ENCODE assay signal across 9 cellular contexts in the genomic region with DNA sequence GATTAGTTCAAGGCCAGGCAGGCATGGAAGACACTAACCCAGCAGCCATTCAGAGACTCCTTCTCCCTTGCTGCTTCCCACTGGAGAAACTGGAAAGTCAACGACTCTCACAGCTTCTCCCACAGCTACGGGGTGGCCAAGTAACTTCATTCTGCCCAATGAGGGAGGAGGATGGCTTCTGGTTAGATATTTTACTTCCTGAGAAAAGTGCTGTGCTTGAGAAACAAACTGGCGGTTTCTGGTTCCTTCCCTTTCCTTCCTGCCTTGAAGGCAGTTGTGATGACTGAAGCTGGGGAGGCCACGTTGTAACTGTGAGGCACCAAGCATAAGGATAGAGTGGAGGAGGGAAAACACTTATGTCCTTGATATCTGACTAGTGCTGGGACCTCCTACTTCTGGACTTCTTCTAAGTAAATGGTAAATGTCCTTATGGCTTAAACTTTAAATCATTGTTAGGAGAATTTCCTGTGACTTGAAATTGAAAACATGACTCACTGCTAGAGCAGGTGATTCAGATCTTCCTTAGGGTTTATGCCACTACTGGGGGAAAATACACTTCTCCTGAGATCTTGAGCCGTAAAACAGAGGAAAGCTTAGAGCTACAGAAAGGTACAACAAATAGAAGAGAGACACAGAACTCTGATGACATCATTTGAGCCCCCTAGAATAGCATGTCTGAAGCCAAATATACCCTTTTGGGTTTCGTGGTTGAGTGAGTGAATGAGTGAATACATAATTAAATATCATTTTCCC. TPM values are rescaled to one million over a fixed set of nuclear protein-coding genes. Genes with fewer than 3 reads are reported as not detected.
A peak's percentile ranks its signal among the peaks of the same experiment; 100 is the strongest.
DNase-seq lines count a peak whose midpoint lies in the region; ATAC-seq, FAIRE-seq and TF ChIP-seq lines count a peak whose summit lies in the region.
"Had no signal": no experiment of that assay in that cellular context is flagged by ENCODE, and none has a peak within 500 bp of the region (broad histone marks: within the 10 kb centered on the region; RNA-seq: fewer than 3 reads in every experiment).

No MANE protein-coding gene starts in this region.

- H3K4me1 Mint-ChIP-seq in activated CD4-positive, alpha-beta T cell treated with anti-CD3 and anti-CD28 coated beads for 36 hours: peaks cover 77% of the 10 kb centered on the region

- DNase-seq in GM19239 (ENCODE audit: insufficient read length, low spot score): no peak
- DNase-seq in activated CD4-positive, alpha-beta T cell treated with anti-CD3 and anti-CD28 coated beads for 36 hours: peak; percentile 69
- DNase-seq in epithelial cell of esophagus (ENCODE audit: low read depth): peak; percentile 65
- peak; percentile 36 for DNase-seq in small intestine

- 65 to 68% (median 68%) methylated on average over 6 of the region's 6 CpGs for WGBS in small intestine, 3 donors

- peak overlapping the region; percentile 93 for H3K27ac Mint-ChIP-seq in activated CD4-positive, alpha-beta T cell treated with anti-CD3 and anti-CD28 coated beads for 36 hours

- ATAC-seq in HG03460 (IDR thresholded peaks at IDR 0.05; ENCODE audit: unreplicated experiment): peak; percentile 38
- peak; percentile 58 for ATAC-seq in activated CD4-positive, alpha-beta T cell treated with anti-CD3 and anti-CD28 coated beads for 36 hours
- no peak for ATAC-seq in GM18519 (IDR thresholded peaks at IDR 0.05; ENCODE audit: low FRiP score, unreplicated experiment)
- ATAC-seq in HG03442 (IDR thresholded peaks at IDR 0.05; ENCODE audit: unreplicated experiment): no peak
- ATAC-seq in HG02840 (IDR thresholded peaks at IDR 0.05; ENCODE audit: low FRiP score, unreplicated experiment): no peak

- H3K4me3 ChIP-seq in epithelial cell of esophagus (ENCODE audit: low read length): no peak overlapping the region
- H3K4me3 ChIP-seq in small intestine (ENCODE audit: low read depth in 1 of 2, low read length in 2 of 2): no peak overlapping the region

- H3K36me3 ChIP-seq in small intestine (ENCODE audit: control insufficient read depth in 2 of 2, insufficient read depth in 2 of 2, low read length in 2 of 2): no peaks in the 10 kb centered on the region

- H3K27ac ChIP-seq in small intestine (ENCODE audit: low read depth in 1 of 2, low read length in 1 of 2): peak overlapping the region; percentile 34 to 71

- POLR2A ChIA-PET in activated CD4-positive, alpha-beta T cell treated with anti-CD3 and anti-CD28 coated beads for 36 hours (lab: Charles Lee): interaction anchor here (0.6 to 3.4 kb wide), 12 partner anchors 9 to 158 kb away, joined by 3 to 46 read pairs (median 6); a partner anchor contains a TSS

- H3K27me3 ChIP-seq in small intestine (ENCODE audit: control insufficient read depth in 2 of 2, insufficient read depth in 2 of 2, low read length in 2 of 2): no peaks in the 10 kb centered on the region

- no peak for TF ChIP-seq CTCF in epithelial cell of esophagus (IDR thresholded peaks at IDR 0.05; ENCODE audit: insufficient read depth, low read depth, low read length, missing control alignments)

- H3K27me3 Mint-ChIP-seq in activated CD4-positive, alpha-beta T cell treated with anti-CD3 and anti-CD28 coated beads for 36 hours: no peaks in the 10 kb centered on the region

- peak overlapping the region; percentile 83 for H3K4me3 Mint-ChIP-seq in activated CD4-positive, alpha-beta T cell treated with anti-CD3 and anti-CD28 coated beads for 36 hours

- peaks cover 8% of the 10 kb centered on the region for H3K9me3 Mint-ChIP-seq in activated CD4-positive, alpha-beta T cell treated with anti-CD3 and anti-CD28 coated beads for 36 hours (ENCODE audit: low read depth)

- H3K4me1 ChIP-seq in small intestine (ENCODE audit: control insufficient read depth in 2 of 2, insufficient read depth in 1 of 2, low read depth in 1 of 2, low read length in 1 of 2): peaks cover 9 to 22% of the 10 kb centered on the region in 2 donors

- FAIRE-seq in GM19239 (lab: Jason Lieb, UNC) (peak; percentile 83), small intestine (lab: Jason Lieb, UNC) (no peak)
- FAIRE-seq: TTC549 had no signal

- CTCF ChIA-PET in activated CD4-positive, alpha-beta T cell treated with anti-CD3 and anti-CD28 coated beads for 36 hours (lab: Charles Lee): interaction anchor here (0.7 to 9.0 kb wide), 28 partner anchors 9 to 1452 kb away, joined by 3 to 120 read pairs (median 4); a partner anchor contains a TSS

- H3K36me3 Mint-ChIP-seq in activated CD4-positive, alpha-beta T cell treated with anti-CD3 and anti-CD28 coated beads for 36 hours (ENCODE audit: low read depth): peaks cover 14% of the 10 kb centered on the region

- H3K9me3 ChIP-seq in small intestine (ENCODE audit: control insufficient read depth, low read depth): no peaks in the 10 kb centered on the region

- intact Hi-C loops in activated CD4-positive, alpha-beta T cell treated with anti-CD3 and anti-CD28 coated beads for 36 hours (cut with DNase I, micrococcal nuclease): loop anchor here (1.0 to 10.0 kb wide), 12 partner anchors 9 to 809 kb away; a partner anchor contains a TSS

RNA-seq across cellular contexts. Expression of a gene that starts 3.1 kb away (rescaled TPM):
- 10 to 100 TPM; 75.4 to 77.4 TPM for total RNA-seq in activated CD4-positive, alpha-beta T cell treated with anti-CD3 and anti-CD28 coated beads for 36 hours
- 10 to 100 TPM; 20.6 to 31.3 (median 30.6) TPM for polyA plus RNA-seq in small intestine

RNA-seq across cellular contexts. Expression of a gene that starts 47.1 kb away (rescaled TPM):
- 10 to 100 TPM; 35.7 to 38.0 TPM for total RNA-seq in activated CD4-positive, alpha-beta T cell treated with anti-CD3 and anti-CD28 coated beads for 36 hours
- 10 to 100 TPM; 26.2 to 38.5 (median 29.3) TPM for polyA plus RNA-seq in small intestine

RNA-seq across cellular contexts. Expression of a gene that starts 58.0 kb away (rescaled TPM):
- total RNA-seq in activated CD4-positive, alpha-beta T cell treated with anti-CD3 and anti-CD28 coated beads for 36 hours: under 1 TPM; 0.70 to 0.80 TPM
- polyA plus RNA-seq in small intestine: 1 to 10 TPM in 1 of 3 donors, under 1 TPM in 1, not detected in 1; under 0.01 to 2.6 TPM

Comparison
In these comparisons a context has a peak if more than half of its experiments do, and no peak if none do; other contexts are left out.
1. ATAC-seq: peak in HG03460 (single experiment) and activated CD4-positive, alpha-beta T cell treated with anti-CD3 and anti-CD28 coated beads for 36 hours (single experiment); none in GM18519 (single experiment), HG03442 (single experiment) and HG02840 (single experiment).